ENCODE assay signal across 8 cellular contexts in genomic region chr12:48956279-48957140, GRCh38. TPM values are rescaled to one million over a fixed set of nuclear protein-coding genes. Genes with fewer than 3 reads are reported as not detected.
DNase-seq lines count a peak whose midpoint lies in the region; ATAC-seq and TF ChIP-seq lines count a peak whose summit lies in the region.

No MANE protein-coding gene starts in this region.

- TF ChIP-seq CTCF in left ventricle myocardium inferior (IDR thresholded peaks at IDR 0.05; ENCODE audit: borderline replicate concordance) (no peak), ovary (IDR thresholded peaks at IDR 0.05) (no peak)

- WGBS in ovary, 3 donors: 0 to 2% (median 1%) methylated on average over 29 of the region's 29 CpGs

- in situ Hi-C loops in ACHN (cut with HindIII; ENCODE audit: low pct_ligation_motif_present, low pct_unique_long_range_greater_than_20kb, low sequenced_read_pairs): no loop called here

- TF ChIP-seq POLR2A in ovary (IDR thresholded peaks at IDR 0.05): no peak

- peak; percentile 68 for TF ChIP-seq EP300 in ovary (IDR thresholded peaks at IDR 0.05)

- H3K9me3 ChIP-seq in left ventricle myocardium inferior (replicated peaks) (no peaks in the 10 kb centered on the region), ovary (no peaks in the 10 kb centered on the region)

- DNase-seq in ACHN (peak; percentile 100), HT-29 (ENCODE audit: low spot score) (peak; percentile 87), NOMO-1 treated with DMSO at 0.1 percent for 48 hours (lab: John Stamatoyannopoulos, UW; ENCODE audit: unreplicated experiment) (peak; percentile 77), anterior cingulate cortex (lab: John Stamatoyannopoulos, UW) (peak in 56 of 58 donors; percentile 13 to 92 (median 68)), left ventricle myocardium inferior (peak; percentile 85), ovary (peak; percentile 70 to 84 (median 77))

- H3K4me3 ChIP-seq in GM08714 (ENCODE audit: low read length) (peak overlapping the region; percentile 90), left ventricle myocardium inferior (peak overlapping the region; percentile 85), ovary (peak overlapping the region; percentile 96)

- H3K4me1 ChIP-seq in left ventricle myocardium inferior (peaks cover 42% of the 10 kb centered on the region), ovary (ENCODE audit: insufficient read depth) (peaks cover 10% of the 10 kb centered on the region)

- intact Hi-C loops in left ventricle myocardium inferior (cut with micrococcal nuclease) (no loop called here), ovary (cut with DNase I) (no loop called here)

- H3K36me3 ChIP-seq in left ventricle myocardium inferior: peaks cover 12% of the 10 kb centered on the region
- H3K36me3 ChIP-seq in ovary: no peaks in the 10 kb centered on the region

- peaks cover 19% of the 10 kb centered on the region for H3K27me3 ChIP-seq in left ventricle myocardium inferior (ENCODE audit: low read depth)
- H3K27me3 ChIP-seq in ovary: no peaks in the 10 kb centered on the region

- no peak for ATAC-seq in HG02610 (IDR thresholded peaks at IDR 0.05; ENCODE audit: unreplicated experiment)

- peak overlapping the region; percentile 81 for H3K27ac ChIP-seq in left ventricle myocardium inferior (replicated peaks)
- H3K27ac ChIP-seq in ovary: peak overlapping the region in 1 of 2 donors; percentile 37

RNA-seq across cellular contexts. Expression of gene ARF3, which starts 0.8 kb away (rescaled TPM):
- total RNA-seq in HT-29 (2014; rRNA removed; shearing (Covaris generic)): 76.3 and 76.9 TPM in 2 replicates
- total RNA-seq in left ventricle myocardium inferior (49.6 TPM), ovary (100 to 1,000 TPM in 4 of 7 donors, 10 to 100 TPM in 3; 25.5 to 123 (median 100) TPM)
- 100 to 1,000 TPM in 1 of 2 donors, 10 to 100 TPM in 1; 59.0 to 243 TPM for polyA plus RNA-seq in ovary

RNA-seq across cellular contexts. Expression of gene WNT10B, which starts 15.0 kb away (rescaled TPM):
- total RNA-seq in HT-29 (2014; rRNA removed; shearing (Covaris generic)): 0.16 and 0.71 TPM in 2 replicates
- total RNA-seq in left ventricle myocardium inferior (0.44 TPM), ovary (under 1 TPM in 1 of 7 donors, not detected in 6; 0.24 TPM)
- polyA plus RNA-seq in ovary: under 1 TPM; 0.19 to 0.97 TPM

RNA-seq across cellular contexts. Expression of gene WNT1, which starts 21.6 kb away (rescaled TPM):
- not detected in 2 replicates for total RNA-seq in HT-29 (2014; rRNA removed; shearing (Covaris generic))
- total RNA-seq in left ventricle myocardium inferior: not detected
- not detected for total RNA-seq in ovary
- not detected for polyA plus RNA-seq in ovary

RNA-seq across cellular contexts. Expression of gene FKBP11, which starts 31.2 kb away (rescaled TPM):
- 16.5 and 19.1 TPM in 2 replicates for total RNA-seq in HT-29 (2014; rRNA removed; shearing (Covaris generic))
- 4.3 TPM for total RNA-seq in left ventricle myocardium inferior
- 10 to 100 TPM in 6 of 7 donors, 1 to 10 TPM in 1; 6.6 to 25.1 (median 14.7) TPM for total RNA-seq in ovary
- 10 to 100 TPM; 15.8 to 40.9 TPM for polyA plus RNA-seq in ovary

RNA-seq across cellular contexts. Expression of gene DDN, which starts 42.7 kb away (rescaled TPM):
- 0.66 and 0.83 TPM in 2 replicates for total RNA-seq in HT-29 (2014; rRNA removed; shearing (Covaris generic))
- 1.4 TPM for total RNA-seq in left ventricle myocardium inferior
- under 1 TPM in 1 of 7 donors, not detected in 6; 0.05 TPM for total RNA-seq in ovary
- polyA plus RNA-seq in ovary: under 1 TPM; 0.04 to 0.28 TPM
